Comparison of ENCODE assay signal across 11 cellular contexts in genomic region chr9:107733530-107733907, GRCh38.
DNase-seq lines count a peak whose midpoint lies in the region; ATAC-seq and TF ChIP-seq lines count a peak whose summit lies in the region.
"Had no signal": no experiment of that assay in that cellular context is flagged by ENCODE, and none has a peak within 500 bp of the region (broad histone marks: within the 10 kb centered on the region; RNA-seq: fewer than 3 reads in every experiment).

No MANE protein-coding gene starts in this region.

- intact Hi-C loops in colonic mucosa (cut with DNase I) (no loop called here), left lung (cut with DNase I) (no loop called here)

- TF ChIP-seq CTCF in colonic mucosa (IDR thresholded peaks at IDR 0.05) (no peak), left lung (IDR thresholded peaks at IDR 0.05) (no peak)

- H3K4me3 ChIP-seq in colonic mucosa (no peak overlapping the region), left lung (no peak overlapping the region)
- H3K4me3 ChIP-seq: HAP-1 had no signal

- no peak overlapping the region for H3K4me3 Mint-ChIP-seq in activated T-cell treated with anti-CD3 and anti-CD28 coated beads, Interleukin-2, amount 50 U/mL, for 72 hours
- H3K4me3 Mint-ChIP-seq: stimulated activated naive CD8-positive, alpha-beta T cell treated with anti-CD3 and anti-CD28 coated beads, Interleukin-15, Interleukin-2, amounts not matched to agents 100 ng/mL and 50 ng/mL, for 24 hours had no signal

- H3K9me3 ChIP-seq in colonic mucosa (no peaks in the 10 kb centered on the region), left lung (no peaks in the 10 kb centered on the region)
- H3K9me3 ChIP-seq: HAP-1 had no signal

- peak overlapping the region; percentile 45 for H3K27ac ChIP-seq in colonic mucosa
- H3K27ac ChIP-seq in left lung = peak overlapping the region; percentile 68 to 70
- H3K27ac ChIP-seq in substantia nigra (ENCODE audit: low read depth, low read length, poor library complexity, severe bottlenecking) = peak overlapping the region; percentile 80

- H3K36me3 Mint-ChIP-seq in activated T-cell treated with anti-CD3 and anti-CD28 coated beads, Interleukin-2, amount 50 U/mL, for 72 hours (ENCODE audit: insufficient read depth in 2 of 2) = no peaks in the 10 kb centered on the region

- H3K4me1 ChIP-seq in colonic mucosa (no peaks in the 10 kb centered on the region), left lung (peaks cover 11 to 24% of the 10 kb centered on the region in 2 donors)
- H3K4me1 ChIP-seq: HAP-1 had no signal

- H3K4me1 Mint-ChIP-seq in activated T-cell treated with anti-CD3 and anti-CD28 coated beads, Interleukin-2, amount 50 U/mL, for 72 hours (ENCODE audit: low read depth) = no peaks in the 10 kb centered on the region

- no peaks in the 10 kb centered on the region for H3K36me3 ChIP-seq in colonic mucosa
- no peaks in the 10 kb centered on the region for H3K36me3 ChIP-seq in left lung
- H3K36me3 ChIP-seq: HAP-1 had no signal

- peak overlapping the region in 1 of 2 donors; percentile 75 for H3K9ac ChIP-seq in colonic mucosa (ENCODE audit: low read depth in 2 of 2, low read length in 2 of 2)

- no peak overlapping the region for H3K27ac Mint-ChIP-seq in activated T-cell treated with anti-CD3 and anti-CD28 coated beads, Interleukin-2, amount 50 U/mL, for 72 hours
- H3K27ac Mint-ChIP-seq: stimulated activated naive CD8-positive, alpha-beta T cell treated with anti-CD3 and anti-CD28 coated beads, Interleukin-15, Interleukin-2, amounts not matched to agents 100 ng/mL and 50 ng/mL, for 24 hours had no signal

- no peaks in the 10 kb centered on the region for H3K27me3 Mint-ChIP-seq in activated T-cell treated with anti-CD3 and anti-CD28 coated beads, Interleukin-2, amount 50 U/mL, for 72 hours (ENCODE audit: low read depth)
- H3K27me3 Mint-ChIP-seq: stimulated activated naive CD8-positive, alpha-beta T cell treated with anti-CD3 and anti-CD28 coated beads, Interleukin-15, Interleukin-2, amounts not matched to agents 100 ng/mL and 50 ng/mL, for 24 hours had no signal

- no peaks in the 10 kb centered on the region for H3K27me3 ChIP-seq in colonic mucosa
- H3K27me3 ChIP-seq in left lung = no peaks in the 10 kb centered on the region

- DNase-seq in LHCN-M2 (ENCODE audit: low read depth) = peak; percentile 92
- no peak for DNase-seq in colonic mucosa
- no peak for DNase-seq in left lung
- peak in 36 of 49 donors; percentile 6 to 68 (median 30) for DNase-seq in substantia nigra (lab: John Stamatoyannopoulos, UW)
- DNase-seq in activated T-cell treated with anti-CD3 and anti-CD28 coated beads, Interleukin-2, amount 50 U/mL, for 72 hours = no peak
- no peak for DNase-seq in NCI-H345 treated with DMSO at 0.1 percent for 48 hours (lab: John Stamatoyannopoulos, UW; ENCODE audit: unreplicated experiment)
- no peak for DNase-seq in NCI-H345 (lab: John Stamatoyannopoulos, UW)
- DNase-seq: effector CD4-positive, alpha-beta T cell had no signal

- peaks cover 0 to 1% of the 10 kb centered on the region in 2 donors for H3K9me3 Mint-ChIP-seq in activated T-cell treated with anti-CD3 and anti-CD28 coated beads, Interleukin-2, amount 50 U/mL, for 72 hours

- ATAC-seq in left lung (peak; percentile 42), GM18870 (IDR thresholded peaks at IDR 0.05; ENCODE audit: unreplicated experiment) (no peak)
- no peak for ATAC-seq in activated T-cell treated with anti-CD3 and anti-CD28 coated beads, Interleukin-2, amount 50 U/mL, for 72 hours (replicated peaks in 1 of 2)

Comparison
In these comparisons a context has a peak if more than half of its experiments do, and no peak if none do; other contexts are left out.
1. DNase-seq: peak in LHCN-M2 (single experiment) and substantia nigra (36 of 49); none in colonic mucosa (single experiment), left lung (0 of 2), activated T-cell treated with anti-CD3 and anti-CD28 coated beads, Interleukin-2, amount 50 U/mL, for 72 hours (0 of 2), NCI-H345 treated with DMSO at 0.1 percent for 48 hours (single experiment) and NCI-H345 (single experiment).
2. Peak in every context shown above with its lines, with median percentiles within 50 percentile points of each other: H3K27ac ChIP-seq.